7 cellular contexts compared by ENCODE assay signal in the genomic region with DNA sequence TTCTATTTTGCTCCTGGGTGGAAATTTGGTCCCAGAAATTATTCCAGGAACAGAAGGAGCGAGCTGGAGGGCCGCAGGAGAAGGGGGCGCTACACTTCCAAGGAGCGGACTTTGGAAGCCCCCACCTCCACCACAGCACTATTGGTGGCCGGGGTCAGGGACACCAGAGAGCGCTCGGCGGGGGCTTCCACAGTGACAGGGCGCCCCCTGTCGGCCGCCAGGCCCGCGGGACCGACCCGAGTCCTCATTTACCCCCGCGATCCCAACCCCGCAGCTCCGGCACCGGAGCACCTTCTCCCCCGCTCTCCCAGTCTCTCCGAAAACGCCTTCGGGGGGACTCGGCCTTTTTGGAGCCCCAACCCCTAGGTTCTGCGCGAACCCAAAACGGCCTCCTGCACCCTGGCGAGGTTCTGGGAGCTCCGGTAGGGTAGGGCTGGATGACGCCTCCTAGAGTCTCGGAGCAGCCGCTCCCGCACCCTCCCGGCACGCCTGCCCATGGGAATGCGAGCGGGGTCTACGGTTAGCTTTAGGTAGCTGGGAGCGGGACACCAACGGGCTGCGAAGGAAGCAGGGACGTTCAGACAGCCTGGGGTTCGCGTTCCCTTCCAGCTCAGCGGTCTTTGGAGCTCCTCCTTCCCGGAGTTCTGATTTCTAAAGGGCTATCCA. TPM values are rescaled to one million over a fixed set of nuclear protein-coding genes. Genes with fewer than 3 reads are reported as not detected.
DNase-seq lines count a peak whose midpoint lies in the region; ATAC-seq and TF ChIP-seq lines count a peak whose summit lies in the region.

No MANE protein-coding gene starts in this region.

- no peak overlapping the region for H3K9ac ChIP-seq in NT2/D1 (ENCODE audit: insufficient read length, low read depth)

- H3K4me3 ChIP-seq in NT2/D1 (ENCODE audit: insufficient read length, low read depth) (peak overlapping the region; percentile 24), gastrocnemius medialis (peak overlapping the region in 2 of 4 donors; percentile 7 to 20)

- H3K27me3 ChIP-seq in NT2/D1 (ENCODE audit: insufficient read depth, insufficient read length) (peaks cover 98% of the 10 kb centered on the region), gastrocnemius medialis (peaks cover 71 to 87% (median 86%) of the 10 kb centered on the region in 3 donors)

- in situ Hi-C loops in GM13977 (cut with MboI; ENCODE audit: low pct_unique_long_range_greater_than_20kb, low sequenced_read_pairs, unreplicated experiment) (loop anchor here (25.0 kb wide), 2 partner anchors 249 to 874 kb away; partner anchors contain the start of gene PAX1), gastrocnemius medialis (cut with MboI; ENCODE audit: low sequenced_read_pairs in 4 of 4) (loop anchor here (10.0 to 25.0 kb wide), 2 partner anchors 249 to 252 kb away; no protein-coding TSS in a partner anchor)

- TF ChIP-seq POLR2A in gastrocnemius medialis (IDR thresholded peaks at IDR 0.05): no peak

- H3K9me3 ChIP-seq in NT2/D1 (ENCODE audit: insufficient read depth, low read length) (no peaks in the 10 kb centered on the region; the same call in 1 of the 2 replicates), gastrocnemius medialis (no peaks in the 10 kb centered on the region)

- ATAC-seq in gastrocnemius medialis: peak in 1 of 2 donors; percentile 36

- peak; percentile 65 for TF ChIP-seq CTCF in GM13977 (IDR thresholded peaks at IDR 0.05; ENCODE audit: extremely low read depth, insufficient read depth, missing control alignments)
- TF ChIP-seq CTCF in gastrocnemius medialis (IDR thresholded peaks at IDR 0.05 in 4 of 5, conservative IDR thresholded peaks at IDR 0.05 in 1 of 5): peak in 4 of 5 experiments; percentile 57 to 65 (median 60)

- no peaks in the 10 kb centered on the region for H3K36me3 ChIP-seq in NT2/D1 (ENCODE audit: insufficient read depth, insufficient read length, low read length)
- H3K36me3 ChIP-seq in gastrocnemius medialis: no peaks in the 10 kb centered on the region

- no peak overlapping the region for H3K27ac ChIP-seq in gastrocnemius medialis

- intact Hi-C loops in gastrocnemius medialis (cut with DNase I; ENCODE audit: low total_unique reads): loop anchor here (1.0 kb wide), 1 partner anchor 247 kb away; no protein-coding TSS in a partner anchor

- H3K4me1 ChIP-seq in NT2/D1 (ENCODE audit: insufficient read depth, insufficient read length) (peaks cover 5% of the 10 kb centered on the region), gastrocnemius medialis (peaks cover 0 to 11% of the 10 kb centered on the region in 2 donors)

- DNase-seq in GM13977 (ENCODE audit: low spot score) (peak; percentile 65), NT2/D1 (ENCODE audit: low read depth, low spot score) (no peak), germinal center (ENCODE audit: low spot score) (peak; percentile 34), gastrocnemius medialis (no peak), HCEC 1CT (no peak), H4 (ENCODE audit: low spot score) (no peak), T-helper 2 cell (no peak)

RNA-seq across cellular contexts. Expression of gene FOXA2, which starts 2.4 kb away (rescaled TPM):
- total RNA-seq in gastrocnemius medialis: under 1 TPM in 2 of 4 donors, not detected in 2; 0.42 to 0.72 TPM
- 0.80 and 1.6 TPM in 2 replicates for total RNA-seq in H4 (2014; rRNA removed; shearing (Covaris generic))

Comparison
In these comparisons a context has a peak if more than half of its experiments do, and no peak if none do; other contexts are left out.
1. DNase-seq: peak in GM13977 (single experiment) and germinal center (single experiment); none in NT2/D1 (single experiment), gastrocnemius medialis (0 of 2), HCEC 1CT (single experiment), H4 (single experiment) and T-helper 2 cell (0 of 5).